Comparison of ENCODE assay signal across 1 cellular context in genomic region chr15:84685304-84685703, GRCh38.
TF ChIP-seq lines count a peak whose summit lies in the region.

No MANE protein-coding gene starts in this region.

TF ChIP-seq in HCT116, 20 proteins besides CTCF, POLR2A, EP300 and RAD21 (continued from another document):
- TF ChIP-seq EZH2phosphoT487 (IDR thresholded peaks at IDR 0.05; ENCODE audit: borderline replicate concordance) (no peak), ZFX (IDR thresholded peaks at IDR 0.05) (no peak), SP1 (IDR thresholded peaks at IDR 0.05; ENCODE audit: low read depth) (0 out of 2 replicates have a peak, but pooled peaks have one; percentile 15), CBX3 (IDR thresholded peaks at IDR 0.05; ENCODE audit: low read depth) (0 out of 2 replicates have a peak, but pooled peaks have one; percentile 12)
- TF ChIP-seq, protein P1, sequence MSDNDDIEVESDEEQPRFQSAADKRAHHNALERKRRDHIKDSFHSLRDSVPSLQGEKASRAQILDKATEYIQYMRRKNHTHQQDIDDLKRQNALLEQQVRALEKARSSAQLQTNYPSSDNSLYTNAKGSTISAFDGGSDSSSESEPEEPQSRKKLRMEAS (IDR thresholded peaks at IDR 0.05) = no peak; the same call in 1 of the 2 replicates
- TF ChIP-seq, protein P2, sequence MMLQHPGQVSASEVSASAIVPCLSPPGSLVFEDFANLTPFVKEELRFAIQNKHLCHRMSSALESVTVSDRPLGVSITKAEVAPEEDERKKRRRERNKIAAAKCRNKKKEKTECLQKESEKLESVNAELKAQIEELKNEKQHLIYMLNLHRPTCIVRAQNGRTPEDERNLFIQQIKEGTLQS (IDR thresholded peaks at IDR 0.05) = no peak
